In genomic region chr4:70196855-70197254, GRCh38 we compare ENCODE assay signal across 39 cellular contexts. TPM values are rescaled to one million over a fixed set of nuclear protein-coding genes. Genes with fewer than 3 reads are reported as not detected.
"Had no signal": no experiment of that assay in that cellular context is flagged by ENCODE, and none has a peak within 500 bp of the region (broad histone marks: within the 10 kb centered on the region; RNA-seq: fewer than 3 reads in every experiment).

No MANE protein-coding gene starts in this region.

- H3K9ac ChIP-seq: SK-N-SH had no signal

- H3K27me3 Mint-ChIP-seq: activated B cell treated with CpG ODN at 0.5 μM for 24 hours; activated CD4-positive, alpha-beta memory T cell treated with anti-CD3 and anti-CD28 coated beads, Interleukin-2, amount 10 ng/mL, durations not matched to agents 7 days and 5 days; activated CD8-positive, alpha-beta memory T cell treated with anti-CD3 and anti-CD28 coated beads, Interleukin-2, amount 10 ng/mL, durations not matched to agents 7 days and 5 days; activated naive CD8-positive, alpha-beta T cell treated with anti-CD3 and anti-CD28 coated beads for 36 hours; activated T-helper 17 cell treated with anti-CD3 and anti-CD28 coated beads, Interleukin-2, amount 50 U/mL, for 72 hours had no signal

- H3K27ac ChIP-seq: brain microvascular endothelial cell, Peyer's patch, SJSA1 had no signal

- H3K36me3 ChIP-seq: brain microvascular endothelial cell, MG63, Peyer's patch, SJSA1 had no signal

- H3K4me1 Mint-ChIP-seq: activated B cell treated with CpG ODN at 0.5 μM for 24 hours; activated CD4-positive, alpha-beta memory T cell treated with anti-CD3 and anti-CD28 coated beads, Interleukin-2, amount 10 ng/mL, durations not matched to agents 7 days and 5 days; activated CD8-positive, alpha-beta memory T cell treated with anti-CD3 and anti-CD28 coated beads, Interleukin-2, amount 10 ng/mL, durations not matched to agents 7 days and 5 days; activated naive CD8-positive, alpha-beta T cell treated with anti-CD3 and anti-CD28 coated beads for 36 hours; activated T-helper 17 cell treated with anti-CD3 and anti-CD28 coated beads, Interleukin-2, amount 50 U/mL, for 72 hours had no signal

- H3K36me3 Mint-ChIP-seq: activated CD8-positive, alpha-beta memory T cell treated with anti-CD3 and anti-CD28 coated beads, Interleukin-2, amount 10 ng/mL, durations not matched to agents 7 days and 5 days; activated naive CD8-positive, alpha-beta T cell treated with anti-CD3 and anti-CD28 coated beads for 36 hours had no signal

- H3K4me3 ChIP-seq: K562, MG63, Peyer's patch, SJSA1 had no signal

- H3K4me1 ChIP-seq: Peyer's patch, SJSA1 had no signal

- DNase-seq: activated B cell treated with CpG ODN at 0.5 μM for 24 hours; activated CD4-positive, alpha-beta memory T cell treated with anti-CD3 and anti-CD28 coated beads, Interleukin-2, amount 10 ng/mL, durations not matched to agents 7 days and 5 days; activated CD4-positive, alpha-beta T cell treated with anti-CD3 and anti-CD28 coated beads for 4 hours; activated CD4-positive, alpha-beta T cell treated with anti-CD3 and anti-CD28 coated beads, Interleukin-2, amount 50 U/mL, for 1 hour; activated CD4-positive, CD25-positive, alpha-beta regulatory T cell treated with anti-CD3 and anti-CD28 coated beads, Interleukin-2, amount 50 U/mL, for 72 hours; activated CD8-positive, alpha-beta memory T cell treated with anti-CD3 and anti-CD28 coated beads for 24 hours; activated CD8-positive, alpha-beta memory T cell treated with anti-CD3 and anti-CD28 coated beads, Interleukin-2, amount 10 ng/mL, durations not matched to agents 7 days and 5 days; activated CD8-positive, alpha-beta memory T cell treated with anti-CD3 and anti-CD28 coated beads, Interleukin-2, amount 50 U/mL, for 48 hours; activated effector memory CD4-positive, alpha-beta T cell treated with anti-CD3 and anti-CD28 coated beads, Interleukin-2, amount 50 U/mL, for 16 hours; activated naive CD4-positive, alpha-beta T cell; activated naive CD4-positive, alpha-beta T cell treated with anti-CD3 and anti-CD28 coated beads, Interleukin-2, amount 50 U/mL, for 16 hours; activated naive CD8-positive, alpha-beta T cell treated with anti-CD3 and anti-CD28 coated beads for 36 hours; activated T-cell treated with anti-CD3 and anti-CD28 coated beads, Interleukin-2, amount 50 U/mL, for 1 hour; activated T-cell treated with anti-CD3 and anti-CD28 coated beads, Interleukin-2, amount 50 U/mL, for 72 hours; amniotic stem cell; aorta; brain microvascular endothelial cell; MG63; NCI-H1048; NCI-H1105 treated with DMSO at 0.1 percent for 48 hours; NCI-H1436; NCI-H1694; NCI-H1930; NCI-H2081 treated with DMSO at 0.1 percent for 48 hours; NCI-H345; NCI-H524 treated with DMSO at 0.1 percent for 48 hours; NK-92 treated with Interleukin-12 subunit alpha and Interleukin-12 subunit beta, amount 100 ng/mL, for 24 hours; PC-3; Peyer's patch; RPMI8226; SHP77 treated with DMSO at 0.1 percent for 48 hours; SK-N-SH had no signal

- H3K27me3 ChIP-seq: brain microvascular endothelial cell, MG63, Peyer's patch had no signal

- H3K4me3 Mint-ChIP-seq: activated B cell treated with CpG ODN at 0.5 μM for 24 hours; activated CD4-positive, alpha-beta memory T cell treated with anti-CD3 and anti-CD28 coated beads, Interleukin-2, amount 10 ng/mL, durations not matched to agents 7 days and 5 days; activated CD8-positive, alpha-beta memory T cell treated with anti-CD3 and anti-CD28 coated beads, Interleukin-2, amount 10 ng/mL, durations not matched to agents 7 days and 5 days; activated naive CD8-positive, alpha-beta T cell treated with anti-CD3 and anti-CD28 coated beads for 36 hours; activated T-cell treated with anti-CD3 and anti-CD28 coated beads, Interleukin-2, amount 50 U/mL, for 72 hours; activated T-helper 17 cell treated with anti-CD3 and anti-CD28 coated beads, Interleukin-2, amount 50 U/mL, for 72 hours; T-helper 1 cell treated with Interleukin-12 subunit alpha and Interleukin-12 subunit beta and Interleukin-4 antibody, amounts not matched to agents 30 μg/mL and 1 μg/mL, for 36 hours; T-helper 2 cell treated with Interferon-gamma antibody and Interleukin-4, amounts not matched to agents 5 μg/mL and 100 μg/mL, for 36 hours had no signal

- ATAC-seq: activated CD8-positive, alpha-beta memory T cell treated with anti-CD3 and anti-CD28 coated beads, Interleukin-2, amount 10 ng/mL, durations not matched to agents 7 days and 5 days; activated T-cell treated with anti-CD3 and anti-CD28 coated beads, Interleukin-2, amount 50 U/mL, for 72 hours; activated T-helper 17 cell treated with anti-CD3 and anti-CD28 coated beads, Interleukin-2, amount 50 U/mL, for 72 hours; K562; PC-3 had no signal

- H3K9me3 ChIP-seq: MG63, Peyer's patch, SJSA1, SK-N-SH had no signal

- H3K27ac Mint-ChIP-seq: activated B cell treated with CpG ODN at 0.5 μM for 24 hours; activated CD4-positive, alpha-beta memory T cell treated with anti-CD3 and anti-CD28 coated beads, Interleukin-2, amount 10 ng/mL, durations not matched to agents 7 days and 5 days; activated CD8-positive, alpha-beta memory T cell treated with anti-CD3 and anti-CD28 coated beads, Interleukin-2, amount 10 ng/mL, durations not matched to agents 7 days and 5 days; activated naive CD8-positive, alpha-beta T cell treated with anti-CD3 and anti-CD28 coated beads for 36 hours; activated T-cell treated with anti-CD3 and anti-CD28 coated beads, Interleukin-2, amount 50 U/mL, for 72 hours; activated T-helper 17 cell treated with anti-CD3 and anti-CD28 coated beads, Interleukin-2, amount 50 U/mL, for 72 hours; T-helper 1 cell treated with Interleukin-12 subunit alpha and Interleukin-12 subunit beta and Interleukin-4 antibody, amounts not matched to agents 30 μg/mL and 1 μg/mL, for 36 hours; T-helper 2 cell treated with Interferon-gamma antibody and Interleukin-4, amounts not matched to agents 5 μg/mL and 100 μg/mL, for 36 hours had no signal

- H3K9me3 Mint-ChIP-seq: activated B cell treated with CpG ODN at 0.5 μM for 24 hours; activated CD4-positive, alpha-beta memory T cell treated with anti-CD3 and anti-CD28 coated beads, Interleukin-2, amount 10 ng/mL, durations not matched to agents 7 days and 5 days; activated naive CD8-positive, alpha-beta T cell treated with anti-CD3 and anti-CD28 coated beads for 36 hours; activated T-cell treated with anti-CD3 and anti-CD28 coated beads, Interleukin-2, amount 50 U/mL, for 72 hours; activated T-helper 17 cell treated with anti-CD3 and anti-CD28 coated beads, Interleukin-2, amount 50 U/mL, for 72 hours; T-helper 1 cell treated with Interleukin-12 subunit alpha and Interleukin-12 subunit beta and Interleukin-4 antibody, amounts not matched to agents 30 μg/mL and 1 μg/mL, for 36 hours; T-helper 2 cell treated with Interferon-gamma antibody and Interleukin-4, amounts not matched to agents 5 μg/mL and 100 μg/mL, for 36 hours had no signal

- H3K4me2 ChIP-seq: SK-N-SH had no signal

RNA-seq across cellular contexts. Expression of gene ODAM, which starts 1.3 kb away (rescaled TPM):
- total RNA-seq: activated B cell treated with CpG ODN at 0.5 μM for 24 hours; activated CD4-positive, alpha-beta memory T cell treated with anti-CD3 and anti-CD28 coated beads, Interleukin-2, amount 10 ng/mL, durations not matched to agents 7 days and 5 days; activated CD8-positive, alpha-beta memory T cell treated with anti-CD3 and anti-CD28 coated beads, Interleukin-2, amount 10 ng/mL, durations not matched to agents 7 days and 5 days; activated naive CD8-positive, alpha-beta T cell treated with anti-CD3 and anti-CD28 coated beads for 36 hours; activated T-cell treated with anti-CD3 and anti-CD28 coated beads, Interleukin-2, amount 50 U/mL, for 72 hours; activated T-helper 17 cell treated with anti-CD3 and anti-CD28 coated beads, Interleukin-2, amount 50 U/mL, for 72 hours; aorta; cardiac septum; K562; NCI-H460; PC-3; Peyer's patch; SJSA1 had no signal
- polyA plus RNA-seq: aorta, K562, SK-N-SH had no signal

RNA-seq across cellular contexts. Expression of gene FDCSP, which starts 29.1 kb away (rescaled TPM):
- total RNA-seq: activated B cell treated with CpG ODN at 0.5 μM for 24 hours; activated CD4-positive, alpha-beta memory T cell treated with anti-CD3 and anti-CD28 coated beads, Interleukin-2, amount 10 ng/mL, durations not matched to agents 7 days and 5 days; activated CD8-positive, alpha-beta memory T cell treated with anti-CD3 and anti-CD28 coated beads, Interleukin-2, amount 10 ng/mL, durations not matched to agents 7 days and 5 days; activated naive CD8-positive, alpha-beta T cell treated with anti-CD3 and anti-CD28 coated beads for 36 hours; activated T-cell treated with anti-CD3 and anti-CD28 coated beads, Interleukin-2, amount 50 U/mL, for 72 hours; activated T-helper 17 cell treated with anti-CD3 and anti-CD28 coated beads, Interleukin-2, amount 50 U/mL, for 72 hours; aorta; cardiac septum; K562; NCI-H460; PC-3; SJSA1 had no signal
- polyA plus RNA-seq: aorta, K562, SK-N-SH had no signal

RNA-seq across cellular contexts. Expression of gene PRR27, which starts 42.8 kb away (rescaled TPM):
- total RNA-seq: activated B cell treated with CpG ODN at 0.5 μM for 24 hours; activated CD4-positive, alpha-beta memory T cell treated with anti-CD3 and anti-CD28 coated beads, Interleukin-2, amount 10 ng/mL, durations not matched to agents 7 days and 5 days; activated CD8-positive, alpha-beta memory T cell treated with anti-CD3 and anti-CD28 coated beads, Interleukin-2, amount 10 ng/mL, durations not matched to agents 7 days and 5 days; activated naive CD8-positive, alpha-beta T cell treated with anti-CD3 and anti-CD28 coated beads for 36 hours; activated T-cell treated with anti-CD3 and anti-CD28 coated beads, Interleukin-2, amount 50 U/mL, for 72 hours; activated T-helper 17 cell treated with anti-CD3 and anti-CD28 coated beads, Interleukin-2, amount 50 U/mL, for 72 hours; aorta; cardiac septum; K562; NCI-H460; PC-3; Peyer's patch; SJSA1 had no signal
- polyA plus RNA-seq: aorta, K562, SK-N-SH had no signal

RNA-seq across cellular contexts. Expression of gene CSN3, which starts 45.5 kb away (rescaled TPM):
- total RNA-seq: activated B cell treated with CpG ODN at 0.5 μM for 24 hours; activated CD4-positive, alpha-beta memory T cell treated with anti-CD3 and anti-CD28 coated beads, Interleukin-2, amount 10 ng/mL, durations not matched to agents 7 days and 5 days; activated CD8-positive, alpha-beta memory T cell treated with anti-CD3 and anti-CD28 coated beads, Interleukin-2, amount 10 ng/mL, durations not matched to agents 7 days and 5 days; activated naive CD8-positive, alpha-beta T cell treated with anti-CD3 and anti-CD28 coated beads for 36 hours; activated T-cell treated with anti-CD3 and anti-CD28 coated beads, Interleukin-2, amount 50 U/mL, for 72 hours; activated T-helper 17 cell treated with anti-CD3 and anti-CD28 coated beads, Interleukin-2, amount 50 U/mL, for 72 hours; aorta; cardiac septum; K562; NCI-H460; PC-3; Peyer's patch; SJSA1 had no signal
- polyA plus RNA-seq: aorta, K562, SK-N-SH had no signal
